Comparison of ENCODE assay signal across 15 cellular contexts in the genomic region with DNA sequence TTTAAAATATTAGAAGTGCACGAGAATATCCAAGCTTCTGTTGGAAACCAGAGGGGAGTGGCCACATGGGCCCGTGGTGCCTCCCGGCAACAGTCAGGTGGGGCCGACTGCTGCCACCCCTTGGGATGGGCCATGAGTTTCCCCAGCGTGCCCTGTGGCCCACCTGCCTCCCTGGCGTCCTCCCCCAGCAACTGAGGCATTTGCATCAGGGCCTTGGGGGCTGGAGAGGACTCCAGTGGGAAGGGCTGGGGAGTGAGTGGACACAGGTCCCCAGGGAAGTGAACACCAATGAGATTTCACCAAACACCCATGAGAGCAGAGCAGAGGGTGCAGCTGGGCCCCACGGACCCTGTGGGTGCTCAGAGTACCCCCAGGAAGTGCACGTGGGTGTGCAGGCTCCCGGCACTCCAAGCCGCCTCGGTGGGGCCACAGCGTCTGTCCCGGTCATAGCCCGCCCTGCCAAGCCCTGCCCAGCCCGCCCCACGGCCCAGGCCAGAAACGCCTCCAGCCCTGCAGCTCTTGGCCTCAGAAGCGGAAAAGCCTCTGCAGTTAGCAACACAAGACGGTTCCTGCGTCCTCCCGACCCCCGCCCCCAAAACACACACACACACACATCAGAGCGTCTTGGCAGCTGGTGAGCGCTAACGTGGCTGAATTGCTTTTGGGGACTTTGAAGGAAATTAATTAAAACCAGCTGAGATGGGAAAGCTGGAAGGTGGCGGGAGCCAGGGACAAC. TPM values are rescaled to one million over a fixed set of nuclear protein-coding genes. Genes with fewer than 3 reads are reported as not detected.
DNase-seq lines count a peak whose midpoint lies in the region; TF ChIP-seq lines count a peak whose summit lies in the region.
"Had no signal": no experiment of that assay in that cellular context is flagged by ENCODE, and none has a peak within 500 bp of the region (broad histone marks: within the 10 kb centered on the region; RNA-seq: fewer than 3 reads in every experiment).

No MANE protein-coding gene starts in this region.

- peak; percentile 15 for DNase-seq in HT-29 (ENCODE audit: low spot score)
- peak; percentile 63 for DNase-seq in fibroblast of peridontal ligament (ENCODE audit: extremely low read depth)
- DNase-seq in mesothelial cell of epicardium (ENCODE audit: low spot score in 2 of 2, unreplicated experiment in 2 of 2), result no peak
- no peak for DNase-seq in activated naive CD4-positive, alpha-beta T cell treated with Interleukin-2 at 50 U/mL for 16 hours
- no peak for DNase-seq in glutamatergic neuron
- DNase-seq in activated naive CD4-positive, alpha-beta T cell (lab: John Stamatoyannopoulos, UW), result no peak
- DNase-seq in GM10266 (ENCODE audit: extremely low spot score), result no peak
- DNase-seq: activated CD8-positive, alpha-beta memory T cell treated with anti-CD3 and anti-CD28 coated beads for 24 hours; Calu3; NCI-H510A treated with DMSO at 0.1 percent for 48 hours; OCI-M1; posterior cingulate gyrus; WERI-Rb-1 had no signal

- H2AFZ ChIP-seq in ACC112 (ENCODE audit: low read length, unreplicated experiment), result peak overlapping the region; percentile 50

- TF ChIP-seq CTCF in mesothelial cell of epicardium (IDR thresholded peaks at IDR 0.05; ENCODE audit: unreplicated experiment) (no peak), glutamatergic neuron (IDR thresholded peaks at IDR 0.05; ENCODE audit: partially characterized antibody, unreplicated experiment) (no peak), GM10266 (IDR thresholded peaks at IDR 0.05; ENCODE audit: control insufficient read depth, insufficient read depth, low read depth, missing control alignments) (no peak)

- no peaks in the 10 kb centered on the region for H3K27me3 ChIP-seq in ACC112 (ENCODE audit: insufficient read depth, low read length)

- H3K9me3 Mint-ChIP-seq in mesothelial cell of epicardium (no peaks in the 10 kb centered on the region), glutamatergic neuron (ENCODE audit: unreplicated experiment) (peaks cover 9% of the 10 kb centered on the region)
- H3K9me3 Mint-ChIP-seq: activated T-helper 2 cell treated with anti-CD3 and anti-CD28 coated beads, Interferon-gamma antibody, Interleukin-2, Interleukin-4, amounts not matched to agents 10 μg/mL and 5 μg/mL and 100 μg/mL, durations not matched to agents 14 hours and 24 hours and 36 hours had no signal

- H3K4me3 Mint-ChIP-seq in mesothelial cell of epicardium, result no peak overlapping the region
- H3K4me3 Mint-ChIP-seq in glutamatergic neuron (ENCODE audit: unreplicated experiment), result no peak overlapping the region

- H3K27me3 Mint-ChIP-seq in mesothelial cell of epicardium (ENCODE audit: low read depth) (no peaks in the 10 kb centered on the region), glutamatergic neuron (ENCODE audit: unreplicated experiment) (peaks cover 6% of the 10 kb centered on the region)

- peaks cover 14% of the 10 kb centered on the region for H3K4me1 ChIP-seq in ACC112 (ENCODE audit: control insufficient read depth, insufficient read depth, low read length, unreplicated experiment)

- H3K79me2 ChIP-seq in ACC112 (ENCODE audit: control insufficient read depth, insufficient read depth, low read length, unreplicated experiment), result peaks cover 14% of the 10 kb centered on the region

- peaks cover 7% of the 10 kb centered on the region for H3K4me1 Mint-ChIP-seq in mesothelial cell of epicardium
- peaks cover 4% of the 10 kb centered on the region for H3K4me1 Mint-ChIP-seq in glutamatergic neuron (ENCODE audit: low read depth, unreplicated experiment)

- H3K4me3 ChIP-seq in ACC112 (ENCODE audit: low read depth, low read length), result peak overlapping the region; percentile 63

- H3K36me3 ChIP-seq in ACC112 (ENCODE audit: insufficient read depth, low read length), result no peaks in the 10 kb centered on the region
- H3K36me3 ChIP-seq: WERI-Rb-1 had no signal

- H3K27ac Mint-ChIP-seq in mesothelial cell of epicardium, result peak overlapping the region; percentile 34
- no peak overlapping the region for H3K27ac Mint-ChIP-seq in glutamatergic neuron (ENCODE audit: unreplicated experiment)
- H3K27ac Mint-ChIP-seq: activated T-helper 2 cell treated with anti-CD3 and anti-CD28 coated beads, Interferon-gamma antibody, Interleukin-2, Interleukin-4, amounts not matched to agents 10 μg/mL and 5 μg/mL and 100 μg/mL, durations not matched to agents 14 hours and 24 hours and 36 hours had no signal

- no peak overlapping the region for H3K27ac ChIP-seq in ACC112 (ENCODE audit: low read depth, low read length)
- H3K27ac ChIP-seq: WERI-Rb-1 had no signal

- H3K36me3 Mint-ChIP-seq in mesothelial cell of epicardium (no peaks in the 10 kb centered on the region), glutamatergic neuron (ENCODE audit: unreplicated experiment) (no peaks in the 10 kb centered on the region)

RNA-seq across cellular contexts. Expression of a gene that starts 22.7 kb away (rescaled TPM):
- total RNA-seq in HT-29 (2014; rRNA removed; shearing (Covaris generic)), result 0.29 and 0.33 TPM in 2 replicates
- total RNA-seq in mesothelial cell of epicardium (26.8 to 28.7 TPM (median 27.9 TPM) in 3 replicates), glutamatergic neuron (ENCODE audit: unreplicated experiment) (0.56 TPM)

RNA-seq across cellular contexts. Expression of a gene that starts 47.6 kb away (rescaled TPM):
- total RNA-seq in HT-29 (2014; rRNA removed; shearing (Covaris generic)), result 9.2 and 15.3 TPM in 2 replicates
- total RNA-seq in mesothelial cell of epicardium (51.1 to 56.2 TPM (median 52.6 TPM) in 3 replicates), glutamatergic neuron (ENCODE audit: unreplicated experiment) (11.1 TPM)

Comparison
In these comparisons a context has a peak if more than half of its experiments do, and no peak if none do; other contexts are left out.
1. DNase-seq: peak in HT-29 (single experiment) and fibroblast of peridontal ligament (single experiment); none in mesothelial cell of epicardium (0 of 2), activated naive CD4-positive, alpha-beta T cell treated with Interleukin-2 at 50 U/mL for 16 hours (single experiment), glutamatergic neuron (single experiment), activated naive CD4-positive, alpha-beta T cell (0 of 4) and GM10266 (single experiment).
2. RNA of a gene that starts 22.7 kb away (total RNA-seq): 26.8 to 28.7 TPM in mesothelial cell of epicardium; 0.56 TPM in glutamatergic neuron (single experiment) and 0.29 to 0.33 TPM in HT-29; every median in the first group is over 10 times any median in the second.